ENCODE assay signal across 9 cellular contexts in the genomic region with DNA sequence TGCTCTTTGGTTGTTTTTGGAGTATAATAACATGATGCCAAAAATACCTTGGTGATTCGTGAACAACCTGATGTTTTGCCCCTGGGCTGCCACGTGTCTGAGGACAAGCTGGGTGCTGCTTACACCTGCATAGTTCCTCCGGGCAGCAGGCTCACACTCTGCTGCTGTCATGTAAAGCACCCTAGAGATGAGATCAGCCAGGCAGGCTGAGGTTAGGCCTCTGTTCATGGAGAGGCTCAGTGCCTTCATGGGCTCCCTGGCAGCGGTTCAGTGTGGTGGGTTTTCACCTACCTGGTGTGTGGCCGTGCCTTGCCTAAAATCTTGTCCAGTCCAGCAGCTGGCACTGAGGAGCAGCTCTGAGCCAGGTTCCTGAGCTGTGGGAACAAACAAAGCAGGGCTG.
DNase-seq lines count a peak whose midpoint lies in the region; ATAC-seq, FAIRE-seq and TF ChIP-seq lines count a peak whose summit lies in the region.
"Had no signal": no experiment of that assay in that cellular context is flagged by ENCODE, and none has a peak within 500 bp of the region (broad histone marks: within the 10 kb centered on the region; RNA-seq: fewer than 3 reads in every experiment).

No MANE protein-coding gene starts in this region.

- H3K4me1 ChIP-seq in RWPE2 (ENCODE audit: insufficient read depth, poor library complexity, severe bottlenecking) (no peaks in the 10 kb centered on the region), upper lobe of right lung (peaks cover 11% of the 10 kb centered on the region), lower lobe of right lung (peaks cover 35% of the 10 kb centered on the region)

- H3K9me3 ChIP-seq in RWPE2 (ENCODE audit: severe bottlenecking) (no peaks in the 10 kb centered on the region), upper lobe of right lung (no peaks in the 10 kb centered on the region), lower lobe of right lung (no peaks in the 10 kb centered on the region)

- H3K27ac ChIP-seq in RWPE2 (ENCODE audit: poor library complexity, severe bottlenecking) (no peak overlapping the region), epithelial cell of prostate (peak overlapping the region; percentile 43), upper lobe of right lung (no peak overlapping the region), lower lobe of right lung (no peak overlapping the region)

- TF ChIP-seq CTCF in CD14-positive monocyte (IDR thresholded peaks at IDR 0.05) (no peak), GM06990 (IDR thresholded peaks at IDR 0.05; ENCODE audit: insufficient read depth, low read length, poor library complexity, severe bottlenecking) (no peak), RWPE2 (IDR thresholded peaks at IDR 0.05; ENCODE audit: poor library complexity, severe bottlenecking) (no peak), upper lobe of right lung (IDR thresholded peaks at IDR 0.05) (no peak), lower lobe of right lung (IDR thresholded peaks at IDR 0.05) (no peak)

- ATAC-seq in RWPE2 (ENCODE audit: low read depth) (peak; percentile 32; the same call in 2 of the 3 replicates), upper lobe of right lung (no peak), lower lobe of right lung (no peak), HG03039 (IDR thresholded peaks at IDR 0.05; ENCODE audit: unreplicated experiment) (no peak)

- H3K9me3 Mint-ChIP-seq in CD14-positive monocyte, result no peaks in the 10 kb centered on the region

- peaks cover 0 to 1% (median 0%) of the 10 kb centered on the region in 3 donors for H3K27me3 Mint-ChIP-seq in CD14-positive monocyte (ENCODE audit: low read depth in 3 of 3)

- no peak overlapping the region for H3K4me3 Mint-ChIP-seq in CD14-positive monocyte

- H3K36me3 ChIP-seq in GM06990 (ENCODE audit: control insufficient read depth, insufficient read depth, low read length), result no peaks in the 10 kb centered on the region
- no peaks in the 10 kb centered on the region for H3K36me3 ChIP-seq in RWPE2 (ENCODE audit: low read depth)
- no peaks in the 10 kb centered on the region for H3K36me3 ChIP-seq in upper lobe of right lung
- H3K36me3 ChIP-seq in lower lobe of right lung, result no peaks in the 10 kb centered on the region

- H3K27me3 ChIP-seq in GM06990 (replicated peaks; ENCODE audit: control insufficient read depth, insufficient read depth, low read length) (no peaks in the 10 kb centered on the region), RWPE2 (ENCODE audit: insufficient read depth, poor library complexity, severe bottlenecking) (no peaks in the 10 kb centered on the region), upper lobe of right lung (no peaks in the 10 kb centered on the region), lower lobe of right lung (ENCODE audit: low read depth) (no peaks in the 10 kb centered on the region)

- H3K27ac Mint-ChIP-seq in CD14-positive monocyte, result peak overlapping the region in 6 of 7 donors; percentile 48 to 81 (median 76)

- no peak overlapping the region for H3K4me3 ChIP-seq in GM06990 (replicated peaks; ENCODE audit: low read depth, low read length)
- no peak overlapping the region for H3K4me3 ChIP-seq in RWPE2 (ENCODE audit: severe bottlenecking)
- no peak overlapping the region for H3K4me3 ChIP-seq in upper lobe of right lung
- H3K4me3 ChIP-seq in lower lobe of right lung, result no peak overlapping the region

- peaks cover 14 to 20% of the 10 kb centered on the region in 2 donors for H3K36me3 Mint-ChIP-seq in CD14-positive monocyte

- DNase-seq in CD14-positive monocyte (ENCODE audit: low spot score) (no peak), GM06990 (ENCODE audit: extremely low read depth, insufficient read length) (peak; percentile 63), RWPE2 (ENCODE audit: low spot score) (no peak), epithelial cell of prostate (ENCODE audit: low read depth, low spot score) (peak; percentile 50), upper lobe of right lung (no peak), lower lobe of right lung (no peak), frontal cortex (ENCODE audit: low spot score in 2 of 2) (no peak)
- DNase-seq: NCI-H187 treated with DMSO at 0.1 percent for 48 hours had no signal

- FAIRE-seq in frontal cortex (lab: Jason Lieb, UNC), result no peak

- peaks cover 58% of the 10 kb centered on the region for H3K4me1 Mint-ChIP-seq in CD14-positive monocyte

- intact Hi-C loops in CD14-positive monocyte (cut with micrococcal nuclease) (loop anchor here (2.0 to 5.0 kb wide), 5 partner anchors 43 to 96 kb away; a partner anchor contains a TSS), upper lobe of right lung (cut with DNase I) (loop anchor here (10.0 kb wide), 1 partner anchor 60 kb away; a partner anchor contains a TSS), lower lobe of right lung (cut with DNase I) (no loop called here)

Comparison
In these comparisons a context has a peak if more than half of its experiments do, and no peak if none do; other contexts are left out.
1. DNase-seq: peak in GM06990 (single experiment) and epithelial cell of prostate (single experiment); none in CD14-positive monocyte (single experiment), RWPE2 (single experiment), upper lobe of right lung (single experiment), lower lobe of right lung (single experiment) and frontal cortex (0 of 2).